Comparison of ENCODE assay signal across 8 cellular contexts in the genomic region with DNA sequence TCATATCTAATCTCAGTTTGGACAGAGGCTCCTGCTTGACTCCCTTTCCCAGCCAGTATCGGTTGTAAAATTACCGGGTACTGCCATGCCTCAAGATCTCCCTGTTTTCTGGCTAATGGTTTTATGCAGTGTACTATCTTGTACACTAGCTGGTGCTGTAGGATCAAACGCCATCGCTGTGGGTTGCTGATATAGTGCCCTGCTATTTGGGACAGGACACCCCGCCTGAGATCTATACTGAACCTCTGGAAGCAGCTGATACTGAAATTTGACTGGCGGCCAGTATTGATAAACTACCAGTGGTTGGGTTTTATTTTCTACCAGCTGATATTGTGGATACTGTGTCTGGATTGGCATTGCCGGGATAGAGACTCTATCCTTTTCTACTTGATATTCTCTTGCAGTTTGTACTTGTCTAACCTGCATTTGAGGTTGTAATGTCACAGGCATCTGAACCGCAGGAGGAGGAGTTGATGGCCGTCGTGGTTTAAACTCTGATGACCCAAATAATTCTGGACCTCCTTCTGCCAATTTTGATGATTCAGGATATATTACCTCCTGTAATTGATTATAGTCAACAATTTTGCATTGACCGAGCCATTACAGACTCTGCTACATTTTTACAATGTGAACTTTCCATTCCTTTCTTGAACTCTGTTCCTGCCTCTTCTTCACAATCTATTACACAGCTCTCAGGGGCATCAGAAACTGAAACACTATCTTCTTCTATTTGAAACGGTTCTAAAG.
A peak's percentile ranks its signal among the peaks of the same experiment; 100 is the strongest.
DNase-seq lines count a peak whose midpoint lies in the region; ATAC-seq and TF ChIP-seq lines count a peak whose summit lies in the region.

No MANE protein-coding gene starts in this region.

- ATAC-seq in WTC11 (peak; percentile 70), left colon (peak; percentile 42), GM18511 (IDR thresholded peaks at IDR 0.05; ENCODE audit: unreplicated experiment) (no peak), HG02840 (IDR thresholded peaks at IDR 0.05; ENCODE audit: low FRiP score, unreplicated experiment) (no peak)

- DNase-seq in CMK (ENCODE audit: low read depth) (peak; percentile 26), HT1080 (ENCODE audit: low read depth) (peak; percentile 49), WTC11 (ENCODE audit: low spot score) (no peak), left colon (no peak), hippocampal formation (lab: John Stamatoyannopoulos, UW) (no peak)
- no peak for DNase-seq in activated naive CD4-positive, alpha-beta T cell treated with anti-CD3 and anti-CD28 coated beads, Interleukin-2, amount 50 U/mL, for 16 hours

- no peak overlapping the region for H3K4me3 Mint-ChIP-seq in WTC11

- peaks cover 13% of the 10 kb centered on the region for H3K4me1 Mint-ChIP-seq in WTC11

- CTCF ChIA-PET in WTC11 (lab: Charles Lee), result interaction anchor here (0.9 to 1.0 kb wide), 2 partner anchors 11 to 66 kb away, joined by 3 read pairs; no protein-coding TSS in a partner anchor

- H3K27me3 Mint-ChIP-seq in WTC11 (ENCODE audit: low read depth), result peaks cover 18% of the 10 kb centered on the region

- H3K9me3 Mint-ChIP-seq in WTC11, result peaks cover 22% of the 10 kb centered on the region

- no peak overlapping the region for H3K27ac Mint-ChIP-seq in WTC11

- TF ChIP-seq CTCF in WTC11 (IDR thresholded peaks at IDR 0.05), result no peak

- POLR2A ChIA-PET in WTC11 (lab: Charles Lee), result no interaction called here

- intact Hi-C loops in left colon (cut with DNase I, micrococcal nuclease), result no loop called here

- H3K36me3 Mint-ChIP-seq in WTC11, result peaks cover 18% of the 10 kb centered on the region

TF ChIP-seq in WTC11, 78 proteins besides CTCF, POLR2A, EP300 and RAD21:
- TF ChIP-seq ZNF232 (CRISPR knock-in tag; IDR thresholded peaks at IDR 0.05) (no peak), NFATC4 (CRISPR knock-in tag; IDR thresholded peaks at IDR 0.05) (no peak), TCF7 (CRISPR knock-in tag; IDR thresholded peaks at IDR 0.05; ENCODE audit: low read depth) (no peak), FOXP4 (CRISPR knock-in tag; IDR thresholded peaks at IDR 0.05) (no peak), ZNF281 (CRISPR knock-in tag; IDR thresholded peaks at IDR 0.05) (no peak), FOXJ3 (CRISPR knock-in tag; IDR thresholded peaks at IDR 0.05; ENCODE audit: borderline replicate concordance) (no peak), JAZF1 (CRISPR knock-in tag; IDR thresholded peaks at IDR 0.05) (no peak)
- TF ChIP-seq, protein P1, sequence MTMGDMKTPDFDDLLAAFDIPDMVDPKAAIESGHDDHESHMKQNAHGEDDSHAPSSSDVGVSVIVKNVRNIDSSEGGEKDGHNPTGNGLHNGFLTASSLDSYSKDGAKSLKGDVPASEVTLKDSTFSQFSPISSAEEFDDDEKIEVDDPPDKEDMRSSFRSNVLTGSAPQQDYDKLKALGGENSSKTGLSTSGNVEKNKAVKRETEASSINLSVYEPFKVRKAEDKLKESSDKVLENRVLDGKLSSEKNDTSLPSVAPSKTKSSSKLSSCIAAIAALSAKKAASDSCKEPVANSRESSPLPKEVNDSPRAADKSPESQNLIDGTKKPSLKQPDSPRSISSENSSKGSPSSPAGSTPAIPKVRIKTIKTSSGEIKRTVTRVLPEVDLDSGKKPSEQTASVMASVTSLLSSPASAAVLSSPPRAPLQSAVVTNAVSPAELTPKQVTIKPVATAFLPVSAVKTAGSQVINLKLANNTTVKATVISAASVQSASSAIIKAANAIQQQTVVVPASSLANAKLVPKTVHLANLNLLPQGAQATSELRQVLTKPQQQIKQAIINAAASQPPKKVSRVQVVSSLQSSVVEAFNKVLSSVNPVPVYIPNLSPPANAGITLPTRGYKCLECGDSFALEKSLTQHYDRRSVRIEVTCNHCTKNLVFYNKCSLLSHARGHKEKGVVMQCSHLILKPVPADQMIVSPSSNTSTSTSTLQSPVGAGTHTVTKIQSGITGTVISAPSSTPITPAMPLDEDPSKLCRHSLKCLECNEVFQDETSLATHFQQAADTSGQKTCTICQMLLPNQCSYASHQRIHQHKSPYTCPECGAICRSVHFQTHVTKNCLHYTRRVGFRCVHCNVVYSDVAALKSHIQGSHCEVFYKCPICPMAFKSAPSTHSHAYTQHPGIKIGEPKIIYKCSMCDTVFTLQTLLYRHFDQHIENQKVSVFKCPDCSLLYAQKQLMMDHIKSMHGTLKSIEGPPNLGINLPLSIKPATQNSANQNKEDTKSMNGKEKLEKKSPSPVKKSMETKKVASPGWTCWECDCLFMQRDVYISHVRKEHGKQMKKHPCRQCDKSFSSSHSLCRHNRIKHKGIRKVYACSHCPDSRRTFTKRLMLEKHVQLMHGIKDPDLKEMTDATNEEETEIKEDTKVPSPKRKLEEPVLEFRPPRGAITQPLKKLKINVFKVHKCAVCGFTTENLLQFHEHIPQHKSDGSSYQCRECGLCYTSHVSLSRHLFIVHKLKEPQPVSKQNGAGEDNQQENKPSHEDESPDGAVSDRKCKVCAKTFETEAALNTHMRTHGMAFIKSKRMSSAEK (CRISPR knock-in tag; IDR thresholded peaks at IDR 0.05; ENCODE audit: borderline replicate concordance), result no peak

Comparison
In these comparisons a context has a peak if more than half of its experiments do, and no peak if none do; other contexts are left out.
1. DNase-seq: peak in CMK (single experiment) and HT1080 (single experiment); none in WTC11 (single experiment), left colon (0 of 2), hippocampal formation (0 of 2) and activated naive CD4-positive, alpha-beta T cell treated with anti-CD3 and anti-CD28 coated beads, Interleukin-2, amount 50 U/mL, for 16 hours (single experiment).
2. ATAC-seq: peak in WTC11 (single experiment) and left colon (single experiment); none in GM18511 (single experiment) and HG02840 (single experiment).